Comparison of ENCODE assay signal across 2 cellular contexts in the genomic region with DNA sequence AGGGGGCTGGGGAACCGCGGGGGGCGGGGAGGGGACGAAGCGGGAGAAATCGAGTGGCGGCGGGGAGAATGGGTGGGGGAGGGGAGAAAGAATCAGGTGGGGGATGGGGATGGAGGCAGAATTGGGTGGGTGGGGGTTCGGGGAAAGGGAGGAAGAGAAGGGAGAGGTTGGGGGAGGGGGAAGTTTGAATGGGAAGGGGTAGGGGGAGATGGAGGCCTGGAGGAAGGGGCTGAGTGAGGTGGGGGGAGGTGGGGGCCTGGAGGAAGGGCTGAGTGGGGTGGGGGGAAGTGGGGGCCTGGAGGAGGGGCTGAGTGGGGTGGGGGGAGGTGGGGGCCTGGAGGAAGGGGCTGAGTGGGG.
TF ChIP-seq lines count a peak whose summit lies in the region.

No MANE protein-coding gene starts in this region.

TF ChIP-seq in SK-N-SH, 30 proteins besides CTCF, POLR2A, EP300 and RAD21 (continued from another document):
- TF ChIP-seq SMC3 (IDR thresholded peaks at IDR 0.05; ENCODE audit: low read depth, low read length), result no peak
- TF ChIP-seq FOXM1 (IDR thresholded peaks at IDR 0.05; ENCODE audit: low read depth), result no peak
- TF ChIP-seq NRF1 (IDR thresholded peaks at IDR 0.05; ENCODE audit: low read depth, low read length), result no peak
- no peak for TF ChIP-seq RXRA (IDR thresholded peaks at IDR 0.05; ENCODE audit: borderline replicate concordance, low read depth)
- no peak for TF ChIP-seq TEAD4 (IDR thresholded peaks at IDR 0.05; ENCODE audit: borderline replicate concordance, insufficient read depth)
- TF ChIP-seq, protein P1, sequence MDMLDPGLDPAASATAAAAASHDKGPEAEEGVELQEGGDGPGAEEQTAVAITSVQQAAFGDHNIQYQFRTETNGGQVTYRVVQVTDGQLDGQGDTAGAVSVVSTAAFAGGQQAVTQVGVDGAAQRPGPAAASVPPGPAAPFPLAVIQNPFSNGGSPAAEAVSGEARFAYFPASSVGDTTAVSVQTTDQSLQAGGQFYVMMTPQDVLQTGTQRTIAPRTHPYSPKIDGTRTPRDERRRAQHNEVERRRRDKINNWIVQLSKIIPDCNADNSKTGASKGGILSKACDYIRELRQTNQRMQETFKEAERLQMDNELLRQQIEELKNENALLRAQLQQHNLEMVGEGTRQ (IDR thresholded peaks at IDR 0.05; ENCODE audit: borderline replicate concordance, low read depth, low read length), result no peak
- TF ChIP-seq, protein P2, sequence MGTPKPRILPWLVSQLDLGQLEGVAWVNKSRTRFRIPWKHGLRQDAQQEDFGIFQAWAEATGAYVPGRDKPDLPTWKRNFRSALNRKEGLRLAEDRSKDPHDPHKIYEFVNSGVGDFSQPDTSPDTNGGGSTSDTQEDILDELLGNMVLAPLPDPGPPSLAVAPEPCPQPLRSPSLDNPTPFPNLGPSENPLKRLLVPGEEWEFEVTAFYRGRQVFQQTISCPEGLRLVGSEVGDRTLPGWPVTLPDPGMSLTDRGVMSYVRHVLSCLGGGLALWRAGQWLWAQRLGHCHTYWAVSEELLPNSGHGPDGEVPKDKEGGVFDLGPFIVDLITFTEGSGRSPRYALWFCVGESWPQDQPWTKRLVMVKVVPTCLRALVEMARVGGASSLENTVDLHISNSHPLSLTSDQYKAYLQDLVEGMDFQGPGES (IDR thresholded peaks at IDR 0.05; ENCODE audit: low read depth, low read length), result no peak

TF ChIP-seq in HEK293T, 16 proteins besides CTCF, POLR2A, EP300 and RAD21 (continued from another document):
- TF ChIP-seq, protein P3, sequence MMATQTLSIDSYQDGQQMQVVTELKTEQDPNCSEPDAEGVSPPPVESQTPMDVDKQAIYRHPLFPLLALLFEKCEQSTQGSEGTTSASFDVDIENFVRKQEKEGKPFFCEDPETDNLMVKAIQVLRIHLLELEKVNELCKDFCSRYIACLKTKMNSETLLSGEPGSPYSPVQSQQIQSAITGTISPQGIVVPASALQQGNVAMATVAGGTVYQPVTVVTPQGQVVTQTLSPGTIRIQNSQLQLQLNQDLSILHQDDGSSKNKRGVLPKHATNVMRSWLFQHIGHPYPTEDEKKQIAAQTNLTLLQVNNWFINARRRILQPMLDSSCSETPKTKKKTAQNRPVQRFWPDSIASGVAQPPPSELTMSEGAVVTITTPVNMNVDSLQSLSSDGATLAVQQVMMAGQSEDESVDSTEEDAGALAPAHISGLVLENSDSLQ (IDR thresholded peaks at IDR 0.05), result no peak
